ENCODE assay signal across 20 cellular contexts in genomic region chr5:57839025-57839424, GRCh38.
DNase-seq lines count a peak whose midpoint lies in the region; ATAC-seq and TF ChIP-seq lines count a peak whose summit lies in the region.
"Had no signal": no experiment of that assay in that cellular context is flagged by ENCODE, and none has a peak within 500 bp of the region (broad histone marks: within the 10 kb centered on the region; RNA-seq: fewer than 3 reads in every experiment).

No MANE protein-coding gene starts in this region.

- no peaks in the 10 kb centered on the region for H3K36me3 ChIP-seq in mammary epithelial cell (ENCODE audit: insufficient read depth, low read length)
- H3K36me3 ChIP-seq in osteoblast (ENCODE audit: insufficient read depth, low read length) = no peaks in the 10 kb centered on the region
- H3K36me3 ChIP-seq: BLaER1 treated with 17β-estradiol and CSF1 and Interleukin-3, amounts not matched to agents 10 nM and 100 nM had no signal

- H3K9ac ChIP-seq in mammary epithelial cell (ENCODE audit: insufficient read depth, low read length) = peak overlapping the region; percentile 61
- H3K9ac ChIP-seq: BLaER1 treated with 17β-estradiol and CSF1 and Interleukin-3, amounts not matched to agents 10 nM and 100 nM had no signal

- no TSS peak for BruUV-seq in mammary epithelial cell (replicated peaks; lab: Mats Ljungman, UMichigan)

- H3K79me2 ChIP-seq in mammary epithelial cell (ENCODE audit: insufficient read depth, low read length) (no peaks in the 10 kb centered on the region), osteoblast (ENCODE audit: insufficient read depth, low read length) (no peaks in the 10 kb centered on the region)

- no peaks in the 10 kb centered on the region for H3K9me3 ChIP-seq in mammary epithelial cell (replicated peaks; ENCODE audit: insufficient read depth, low read length)
- no peaks in the 10 kb centered on the region for H3K9me3 ChIP-seq in osteoblast (ENCODE audit: low read depth, low read length)
- H3K9me3 ChIP-seq: BLaER1 treated with 17β-estradiol and CSF1 and Interleukin-3, amounts not matched to agents 10 nM and 100 nM had no signal

- H4K20me1 ChIP-seq in mammary epithelial cell (ENCODE audit: insufficient read depth, low read length) = no peaks in the 10 kb centered on the region
- no peaks in the 10 kb centered on the region for H4K20me1 ChIP-seq in osteoblast (ENCODE audit: insufficient read depth, low read length)
- H4K20me1 ChIP-seq: BLaER1 treated with 17β-estradiol and CSF1 and Interleukin-3, amounts not matched to agents 10 nM and 100 nM had no signal

- no peak for ATAC-seq in HG02759 (IDR thresholded peaks at IDR 0.05; ENCODE audit: unreplicated experiment)
- ATAC-seq: K562 had no signal

- H3K27ac ChIP-seq in mammary epithelial cell (ENCODE audit: insufficient read depth, low read depth, low read length) = peak overlapping the region; percentile 99
- peak overlapping the region; percentile 95 for H3K27ac ChIP-seq in osteoblast (ENCODE audit: low read depth, low read length)
- H3K27ac ChIP-seq: BLaER1 treated with 17β-estradiol and CSF1 and Interleukin-3, amounts not matched to agents 10 nM and 100 nM had no signal

- H3K27me3 ChIP-seq in mammary epithelial cell (ENCODE audit: insufficient read depth, low read length) (no peaks in the 10 kb centered on the region), osteoblast (ENCODE audit: insufficient read depth, low read length) (no peaks in the 10 kb centered on the region)
- H3K27me3 ChIP-seq: BLaER1 treated with 17β-estradiol and CSF1 and Interleukin-3, amounts not matched to agents 10 nM and 100 nM had no signal

- H3K4me3 ChIP-seq in mammary epithelial cell (replicated peaks in 1 of 3; ENCODE audit: insufficient read depth in 1 of 3, low read depth in 2 of 3, low read length in 3 of 3) = no peak overlapping the region
- H3K4me3 ChIP-seq in osteoblast (ENCODE audit: insufficient read depth, low read length) = no peak overlapping the region
- H3K4me3 ChIP-seq: BLaER1 treated with 17β-estradiol and CSF1 and Interleukin-3, amounts not matched to agents 10 nM and 100 nM; K562; SK-N-MC had no signal

- peak overlapping the region; percentile 28 for H3K4me2 ChIP-seq in mammary epithelial cell (ENCODE audit: insufficient read depth, low read depth, low read length)
- no peak overlapping the region for H3K4me2 ChIP-seq in osteoblast (ENCODE audit: insufficient read depth, low read length)
- H3K4me2 ChIP-seq: BLaER1 treated with 17β-estradiol and CSF1 and Interleukin-3, amounts not matched to agents 10 nM and 100 nM had no signal

- intact Hi-C loops in mammary epithelial cell (cut with micrococcal nuclease) = no loop called here

- H3K4me1 ChIP-seq in mammary epithelial cell (ENCODE audit: insufficient read depth, low read length) = peaks cover 82% of the 10 kb centered on the region
- peaks cover 46% of the 10 kb centered on the region for H3K4me1 ChIP-seq in osteoblast (ENCODE audit: insufficient read depth, low read length)
- H3K4me1 ChIP-seq: BLaER1 treated with 17β-estradiol and CSF1 and Interleukin-3, amounts not matched to agents 10 nM and 100 nM had no signal

- H2AFZ ChIP-seq in mammary epithelial cell (ENCODE audit: low read depth, low read length) (no peak overlapping the region), osteoblast (ENCODE audit: low read length) (no peak overlapping the region)

- dilution Hi-C loops in mammary epithelial cell (cut with HindIII; ENCODE audit: low sequenced_read_pairs) = no loop called here

- in situ Hi-C loops in mammary epithelial cell (cut with MboI; ENCODE audit: low sequenced_read_pairs in 2 of 2) = no loop called here

- no peak for TF ChIP-seq CTCF in mammary epithelial cell (conservative IDR thresholded peaks at IDR 0.05 in 1 of 2, IDR thresholded peaks at IDR 0.05 in 1 of 2; ENCODE audit: extremely low read depth in 1 of 2, insufficient read depth in 1 of 2, low read depth in 1 of 2, low read length in 2 of 2)
- TF ChIP-seq CTCF in osteoblast (IDR thresholded peaks at IDR 0.05; ENCODE audit: extremely low read depth, low read depth, low read length) = no peak

- CTCF ChIA-PET in mammary epithelial cell (lab: Charles Lee; ENCODE audit: low non-redundant PET) = interaction anchor here (0.6 kb wide), 1 partner anchor 622 kb away, joined by 9 read pairs; no protein-coding TSS in a partner anchor

- DNase-seq in DMS53 (lab: John Stamatoyannopoulos, UW) = peak; percentile 49
- DNase-seq in mammary epithelial cell = peak; percentile 64
- DNase-seq in osteoblast (ENCODE audit: insufficient read length, low spot score, missing footprints) = no peak
- no peak for DNase-seq in erythroblast (lab: John Stamatoyannopoulos, UW)
- no peak for DNase-seq in activated CD4-positive, alpha-beta T cell treated with anti-CD3 and anti-CD28 coated beads, Interleukin-2, amount 50 U/mL, for 1 hour
- DNase-seq in activated CD4-positive, CD25-positive, alpha-beta regulatory T cell (lab: John Stamatoyannopoulos, UW) = no peak
- DNase-seq: activated CD4-positive, alpha-beta T cell treated with anti-CD3 and anti-CD28 coated beads for 4 hours; activated naive CD4-positive, alpha-beta T cell; activated T-cell treated with anti-CD3 and anti-CD28 coated beads, Interleukin-2, amount 50 U/mL, for 48 hours; effector memory CD4-positive, alpha-beta T cell; NCI-H1694; NCI-H2171; NCI-H526; substantia nigra; T-helper 2 cell had no signal

- peak; percentile 48; the same call in 1 of the 2 replicates for TF ChIP-seq EP300 in Ishikawa (IDR thresholded peaks at IDR 0.05; ENCODE audit: borderline replicate concordance)

- no peak for TF ChIP-seq RAD21 in Ishikawa (IDR thresholded peaks at IDR 0.05; ENCODE audit: low read depth)

- 59% methylated on average over 3 of the region's 3 CpGs for WGBS in mammary epithelial cell (ENCODE audit: low coverage, missing lambda C conversion rate)

- TF ChIP-seq POLR2A in erythroblast (IDR thresholded peaks at IDR 0.05; ENCODE audit: low read length) = no peak

TF ChIP-seq in Ishikawa, 13 proteins besides CTCF, POLR2A, EP300 and RAD21:
- no peak for TF ChIP-seq REST (IDR thresholded peaks at IDR 0.05; ENCODE audit: low read depth)
- TF ChIP-seq FOXM1 (IDR thresholded peaks at IDR 0.05; ENCODE audit: borderline replicate concordance, low read depth) = no peak
- TF ChIP-seq TCF12 (IDR thresholded peaks at IDR 0.05; ENCODE audit: low read depth) = 0 out of 2 replicates have a peak, but pooled peaks have one; percentile 2

Comparison
In these comparisons a context has a peak if more than half of its experiments do, and no peak if none do; other contexts are left out.
1. DNase-seq: peak in DMS53 (single experiment) and mammary epithelial cell (single experiment); none in osteoblast (single experiment), erythroblast (0 of 2), activated CD4-positive, alpha-beta T cell treated with anti-CD3 and anti-CD28 coated beads, Interleukin-2, amount 50 U/mL, for 1 hour (single experiment) and activated CD4-positive, CD25-positive, alpha-beta regulatory T cell (0 of 4).